15 cellular contexts compared by ENCODE assay signal in genomic region chr6:111984081-111984480, GRCh38.
A peak's percentile ranks its signal among the peaks of the same experiment; 100 is the strongest.
DNase-seq lines count a peak whose midpoint lies in the region; ATAC-seq and TF ChIP-seq lines count a peak whose summit lies in the region.
"Had no signal": no experiment of that assay in that cellular context is flagged by ENCODE, and none has a peak within 500 bp of the region (broad histone marks: within the 10 kb centered on the region; RNA-seq: fewer than 3 reads in every experiment).

No MANE protein-coding gene starts in this region.

- H3K9me3 Mint-ChIP-seq in activated naive CD4-positive, alpha-beta T cell treated with anti-CD3 and anti-CD28 coated beads for 36 hours, result peaks cover 3% of the 10 kb centered on the region
- peaks cover 10% of the 10 kb centered on the region for H3K9me3 Mint-ChIP-seq in activated naive CD4-positive, alpha-beta T cell treated with anti-CD3 and anti-CD28 coated beads, Interleukin-2, amount 10 ng/mL, durations not matched to agents 7 days and 5 days
- H3K9me3 Mint-ChIP-seq in activated naive CD4-positive, alpha-beta T cell treated with anti-CD3 and anti-CD28 coated beads, Interleukin-2, amount 50 U/mL, for 72 hours, result peaks cover 21 to 22% of the 10 kb centered on the region in 2 donors
- H3K9me3 Mint-ChIP-seq in neural crest cell, result peaks cover 7% of the 10 kb centered on the region
- peaks cover 0 to 8% of the 10 kb centered on the region in 2 donors for H3K9me3 Mint-ChIP-seq in stimulated activated naive CD8-positive, alpha-beta T cell treated with anti-CD3 and anti-CD28 coated beads, Interleukin-15, amount 100 ng/mL, for 72 hours

- no peak overlapping the region for H3K4me3 ChIP-seq in transverse colon
- H3K4me3 ChIP-seq: suprapubic skin had no signal

- H3K4me1 ChIP-seq in transverse colon, result no peaks in the 10 kb centered on the region

- WGBS in transverse colon (ENCODE audit: low coverage in 1 of 2), 2 donors, result 85% methylated on average over 4 of the region's 4 CpGs; no CpG with 5 or more reads in 1 of the 2 donors

- peak overlapping the region; percentile 90 for H3K27ac Mint-ChIP-seq in activated naive CD4-positive, alpha-beta T cell treated with anti-CD3 and anti-CD28 coated beads for 36 hours
- H3K27ac Mint-ChIP-seq in activated naive CD4-positive, alpha-beta T cell treated with anti-CD3 and anti-CD28 coated beads, Interleukin-2, amount 10 ng/mL, durations not matched to agents 7 days and 5 days, result no peak overlapping the region
- peak overlapping the region; percentile 73 to 94 for H3K27ac Mint-ChIP-seq in activated naive CD4-positive, alpha-beta T cell treated with anti-CD3 and anti-CD28 coated beads, Interleukin-2, amount 50 U/mL, for 72 hours
- H3K27ac Mint-ChIP-seq in neural crest cell (ENCODE audit: unreplicated experiment), result peak overlapping the region; percentile 79
- H3K27ac Mint-ChIP-seq in stimulated activated naive CD8-positive, alpha-beta T cell treated with anti-CD3 and anti-CD28 coated beads, Interleukin-15, amount 100 ng/mL, for 72 hours, result peak overlapping the region; percentile 73 to 89
- H3K27ac Mint-ChIP-seq: nephron progenitor cell had no signal

- in situ Hi-C loops in transverse colon (cut with MboI; ENCODE audit: low pct_ligation_motif_present in 1 of 4, low pct_unique_long_range_greater_than_20kb in 1 of 4, low sequenced_read_pairs in 3 of 4), result no loop called here

- CTCF ChIA-PET in activated naive CD4-positive, alpha-beta T cell treated with anti-CD3 and anti-CD28 coated beads for 36 hours (lab: Charles Lee), result interaction anchor here (1.1 to 3.4 kb wide), 4 partner anchors 10 to 218 kb away, joined by 3 to 20 read pairs (median 4); no protein-coding TSS in a partner anchor
- CTCF ChIA-PET in activated naive CD4-positive, alpha-beta T cell treated with anti-CD3 and anti-CD28 coated beads, Interleukin-2, amount 10 ng/mL, durations not matched to agents 7 days and 5 days (lab: Charles Lee), result interaction anchor here (1.7 kb wide), 1 partner anchor 10 kb away, joined by 9 read pairs; no protein-coding TSS in a partner anchor

- H3K9me3 ChIP-seq in transverse colon, result no peaks in the 10 kb centered on the region
- H3K9me3 ChIP-seq: suprapubic skin had no signal

- no peak overlapping the region for H3K27ac ChIP-seq in transverse colon

- no peaks in the 10 kb centered on the region for H3K27me3 ChIP-seq in transverse colon
- H3K27me3 ChIP-seq: suprapubic skin had no signal

- peaks cover 8% of the 10 kb centered on the region for H3K36me3 Mint-ChIP-seq in activated naive CD4-positive, alpha-beta T cell treated with anti-CD3 and anti-CD28 coated beads for 36 hours (ENCODE audit: low read depth)
- peaks cover 12% of the 10 kb centered on the region for H3K36me3 Mint-ChIP-seq in activated naive CD4-positive, alpha-beta T cell treated with anti-CD3 and anti-CD28 coated beads, Interleukin-2, amount 10 ng/mL, durations not matched to agents 7 days and 5 days
- H3K36me3 Mint-ChIP-seq in activated naive CD4-positive, alpha-beta T cell treated with anti-CD3 and anti-CD28 coated beads, Interleukin-2, amount 50 U/mL, for 72 hours, result peaks cover 29 to 45% of the 10 kb centered on the region in 2 donors
- peaks cover 5% of the 10 kb centered on the region for H3K36me3 Mint-ChIP-seq in neural crest cell (ENCODE audit: low read depth)

- DNase-seq in activated naive CD4-positive, alpha-beta T cell treated with anti-CD3 and anti-CD28 coated beads for 36 hours, result peak; percentile 74
- no peak for DNase-seq in activated naive CD4-positive, alpha-beta T cell treated with anti-CD3 and anti-CD28 coated beads, Interleukin-2, amount 10 ng/mL, durations not matched to agents 7 days and 5 days
- DNase-seq in activated naive CD4-positive, alpha-beta T cell treated with anti-CD3 and anti-CD28 coated beads, Interleukin-2, amount 50 U/mL, for 72 hours (ENCODE audit: low spot score in 2 of 2), result no peak
- DNase-seq in neural crest cell (ENCODE audit: low read depth, low spot score) (no peak), NCI-H2029 treated with DMSO at 0.1 percent for 48 hours (lab: John Stamatoyannopoulos, UW) (no peak), transverse colon (no peak)
- peak in 1 of 2 donors; percentile 46 for DNase-seq in stimulated activated naive CD8-positive, alpha-beta T cell treated with anti-CD3 and anti-CD28 coated beads, Interleukin-15, amount 100 ng/mL, for 72 hours
- DNase-seq: amniotic stem cell, caudate nucleus, head of caudate nucleus, NCI-H1694, NCI-H446 treated with DMSO at 0.1 percent for 48 hours, nephron progenitor cell had no signal

- H3K4me3 Mint-ChIP-seq in activated naive CD4-positive, alpha-beta T cell treated with anti-CD3 and anti-CD28 coated beads for 36 hours, result no peak overlapping the region
- no peak overlapping the region for H3K4me3 Mint-ChIP-seq in activated naive CD4-positive, alpha-beta T cell treated with anti-CD3 and anti-CD28 coated beads, Interleukin-2, amount 10 ng/mL, durations not matched to agents 7 days and 5 days
- no peak overlapping the region for H3K4me3 Mint-ChIP-seq in neural crest cell
- H3K4me3 Mint-ChIP-seq in stimulated activated naive CD8-positive, alpha-beta T cell treated with anti-CD3 and anti-CD28 coated beads, Interleukin-15, amount 100 ng/mL, for 72 hours, result peak overlapping the region in 1 of 2 donors; percentile 20
- H3K4me3 Mint-ChIP-seq: nephron progenitor cell had no signal

- no peaks in the 10 kb centered on the region for H3K36me3 ChIP-seq in transverse colon
- H3K36me3 ChIP-seq: suprapubic skin had no signal

- peaks cover 87% of the 10 kb centered on the region for H3K4me1 Mint-ChIP-seq in activated naive CD4-positive, alpha-beta T cell treated with anti-CD3 and anti-CD28 coated beads for 36 hours (ENCODE audit: low read depth)
- H3K4me1 Mint-ChIP-seq in activated naive CD4-positive, alpha-beta T cell treated with anti-CD3 and anti-CD28 coated beads, Interleukin-2, amount 10 ng/mL, durations not matched to agents 7 days and 5 days, result peaks cover 71% of the 10 kb centered on the region
- H3K4me1 Mint-ChIP-seq in neural crest cell, result peaks cover 18% of the 10 kb centered on the region
- H3K4me1 Mint-ChIP-seq in stimulated activated naive CD8-positive, alpha-beta T cell treated with anti-CD3 and anti-CD28 coated beads, Interleukin-15, amount 100 ng/mL, for 72 hours, result peaks cover 89% of the 10 kb centered on the region

- no peak for TF ChIP-seq CTCF in neural crest cell (conservative IDR thresholded peaks at IDR 0.05)
- no peak for TF ChIP-seq CTCF in transverse colon (IDR thresholded peaks at IDR 0.05)

- ATAC-seq in activated naive CD4-positive, alpha-beta T cell treated with anti-CD3 and anti-CD28 coated beads, Interleukin-2, amount 50 U/mL, for 72 hours, result peak in 1 of 2 donors; percentile 48
- ATAC-seq in stimulated activated naive CD8-positive, alpha-beta T cell treated with anti-CD3 and anti-CD28 coated beads, Interleukin-15, amount 100 ng/mL, for 72 hours, result peak; percentile 82
- ATAC-seq in GM21390 (IDR thresholded peaks at IDR 0.05; ENCODE audit: unreplicated experiment), result no peak

- no peaks in the 10 kb centered on the region for H3K27me3 Mint-ChIP-seq in activated naive CD4-positive, alpha-beta T cell treated with anti-CD3 and anti-CD28 coated beads for 36 hours (ENCODE audit: low read depth)
- H3K27me3 Mint-ChIP-seq in activated naive CD4-positive, alpha-beta T cell treated with anti-CD3 and anti-CD28 coated beads, Interleukin-2, amount 10 ng/mL, durations not matched to agents 7 days and 5 days, result peaks cover 4% of the 10 kb centered on the region
- H3K27me3 Mint-ChIP-seq in neural crest cell (ENCODE audit: low read depth), result no peaks in the 10 kb centered on the region
- H3K27me3 Mint-ChIP-seq in stimulated activated naive CD8-positive, alpha-beta T cell treated with anti-CD3 and anti-CD28 coated beads, Interleukin-15, amount 100 ng/mL, for 72 hours, result no peaks in the 10 kb centered on the region

- TF ChIP-seq POLR2A in transverse colon (IDR thresholded peaks at IDR 0.05), result no peak

- intact Hi-C loops in activated naive CD4-positive, alpha-beta T cell treated with anti-CD3 and anti-CD28 coated beads for 36 hours (cut with micrococcal nuclease), result loop anchor here (2.0 kb wide), 1 partner anchor 179 kb away; no protein-coding TSS in a partner anchor
- intact Hi-C loops in transverse colon (cut with DNase I; ENCODE audit: low total_unique reads), result no loop called here

- TF ChIP-seq EP300 in transverse colon (IDR thresholded peaks at IDR 0.05; ENCODE audit: low read depth), result no peak
